In genomic region chr17:9707917-9708316, GRCh38 we compare ENCODE assay signal across 26 cellular contexts.
"Had no signal": no experiment of that assay in that cellular context is flagged by ENCODE, and none has a peak within 500 bp of the region (broad histone marks: within the 10 kb centered on the region; RNA-seq: fewer than 3 reads in every experiment).

No MANE protein-coding gene starts in this region.

- H3K79me2 ChIP-seq: hepatocyte had no signal

- H2AFZ ChIP-seq: hepatocyte had no signal

- H3K4me3 Mint-ChIP-seq: immature natural killer cell, mesothelial cell of epicardium had no signal

- DNase-seq: dermis blood vessel endothelial cell; effector CD4-positive, alpha-beta T cell; effector memory CD4-positive, alpha-beta T cell; foreskin keratinocyte; heart left ventricle; hypothalamus; immature natural killer cell; islet precursor cell; kidney; kidney glomerular epithelial cell; left colon; left lung; left ventricle myocardium superior; lower lobe of right lung; mesenchymal stem cell; mucosa of descending colon; naive B cell had no signal

- FAIRE-seq: colon, endothelial cell of umbilical vein, frontal cortex, kidney had no signal

- H3K4me2 ChIP-seq: hepatocyte had no signal

- H3K9me3 ChIP-seq: left lung, lower lobe of right lung, mucosa of descending colon had no signal

- ATAC-seq: foreskin keratinocyte, gastroesophageal sphincter, heart left ventricle, left colon, left lung, left ventricle myocardium superior, lower lobe of right lung, mucosa of descending colon had no signal

- H3K36me3 ChIP-seq: esophagus muscularis mucosa, gastroesophageal sphincter, heart left ventricle, left lung, lower lobe of right lung had no signal

- H3K27ac ChIP-seq: coronary artery, dorsolateral prefrontal cortex, esophagus muscularis mucosa, foreskin keratinocyte, gastroesophageal sphincter, heart left ventricle, hepatocyte, left lung, lower lobe of right lung had no signal

- H3K4me1 ChIP-seq: esophagus muscularis mucosa, foreskin keratinocyte, gastroesophageal sphincter, heart left ventricle, left lung, lower lobe of right lung had no signal

- H3K4me1 Mint-ChIP-seq: immature natural killer cell, mesothelial cell of epicardium had no signal

- H3K36me3 Mint-ChIP-seq: naive B cell had no signal

- H3K27me3 Mint-ChIP-seq: naive B cell had no signal

- H3K4me3 ChIP-seq: coronary artery, dorsolateral prefrontal cortex, esophagus muscularis mucosa, gastroesophageal sphincter, heart left ventricle, hepatocyte, left lung, lower lobe of right lung, mucosa of descending colon had no signal

- H3K27me3 ChIP-seq: dorsolateral prefrontal cortex, foreskin keratinocyte, hepatocyte, left lung had no signal

- H3K27ac Mint-ChIP-seq: immature natural killer cell, mesothelial cell of epicardium, naive B cell had no signal

- H3K9me3 Mint-ChIP-seq: immature natural killer cell had no signal
